20 cellular contexts compared by ENCODE assay signal in the genomic region with DNA sequence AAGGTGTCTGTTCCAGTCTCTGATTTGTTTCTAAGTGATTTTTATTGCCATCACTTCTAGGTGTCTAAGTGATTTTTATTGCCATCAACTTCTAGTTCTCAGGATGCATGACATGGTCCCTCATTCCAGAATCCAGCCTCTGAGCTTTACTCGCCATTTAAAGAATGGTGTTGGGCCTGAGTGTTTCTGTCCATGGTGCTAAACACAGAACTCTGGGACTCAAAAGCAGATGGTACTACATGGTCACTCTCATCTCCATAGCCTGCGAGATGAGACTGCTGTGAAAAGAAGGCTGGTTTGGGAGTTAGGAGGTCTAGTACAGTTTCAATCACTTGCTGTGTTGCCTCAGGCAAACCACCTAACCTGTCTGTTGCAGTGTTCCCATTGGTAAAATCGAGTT.
A peak's percentile ranks its signal among the peaks of the same experiment; 100 is the strongest.
DNase-seq lines count a peak whose midpoint lies in the region; ATAC-seq and TF ChIP-seq lines count a peak whose summit lies in the region.
"Had no signal": no experiment of that assay in that cellular context is flagged by ENCODE, and none has a peak within 500 bp of the region (broad histone marks: within the 10 kb centered on the region; RNA-seq: fewer than 3 reads in every experiment).

No MANE protein-coding gene starts in this region.

- ATAC-seq in SK-N-SH treated with all-trans-retinoic acid at 6 μM for 48 hours = no peak
- ATAC-seq in WTC11 = peak; percentile 64

- H3K36me3 ChIP-seq in SK-N-SH (replicated peaks in 1 of 2; ENCODE audit: control insufficient read depth in 1 of 2, insufficient read depth in 2 of 2, low read length in 1 of 2) = no peaks in the 10 kb centered on the region
- H3K36me3 ChIP-seq: adrenal gland, colonic mucosa, esophagus squamous epithelium had no signal

- no peak overlapping the region for H3K4me3 Mint-ChIP-seq in WTC11
- H3K4me3 Mint-ChIP-seq: CD4-positive, CD25-positive, alpha-beta regulatory T cell; type B pancreatic cell had no signal

- H3K4me2 ChIP-seq in SK-N-SH = no peak overlapping the region

- H3K27me3 ChIP-seq in SK-N-SH (ENCODE audit: insufficient read depth) = no peaks in the 10 kb centered on the region
- H3K27me3 ChIP-seq: adrenal gland, colonic mucosa had no signal

- no peak for DNase-seq in SK-N-SH
- DNase-seq in WTC11 (ENCODE audit: low spot score) = no peak
- peak; percentile 1 for DNase-seq in fibroblast of the aortic adventitia (ENCODE audit: low read depth)
- DNase-seq in renal cortical epithelial cell (ENCODE audit: low read depth) = peak; percentile 25
- DNase-seq in posterior vena cava (ENCODE audit: low spot score) = no peak
- no peak for DNase-seq in KG1 (lab: John Stamatoyannopoulos, UW)
- DNase-seq in AG08395 (ENCODE audit: low spot score) = no peak
- DNase-seq: activated CD4-positive, CD25-positive, alpha-beta regulatory T cell; adrenal gland; CD4-positive, CD25-positive, alpha-beta regulatory T cell; colonic mucosa; DMS79; esophagus squamous epithelium; NCI-H1436; posterior cingulate gyrus; stimulated activated naive CD4-positive, alpha-beta T cell had no signal

- no peak for TF ChIP-seq CTCF in SK-N-SH (IDR thresholded peaks at IDR 0.05)
- no peak for TF ChIP-seq CTCF in WTC11 (IDR thresholded peaks at IDR 0.05)
- no peak for TF ChIP-seq CTCF in fibroblast of the aortic adventitia (IDR thresholded peaks at IDR 0.05; ENCODE audit: insufficient read depth, low read length)

- H3K9me2 ChIP-seq in SK-N-SH = no peaks in the 10 kb centered on the region

- CTCF ChIA-PET in SK-N-SH (lab: Yijun Ruan, JAX) (interaction anchor here (1.0 to 3.2 kb wide), 3 partner anchors 120 to 139 kb away, joined by 3 to 28 read pairs (median 4); no protein-coding TSS in a partner anchor), WTC11 (lab: Charles Lee) (interaction anchor here (0.5 to 1.4 kb wide), 4 partner anchors 43 to 425 kb away, joined by 3 to 24 read pairs (median 3); no protein-coding TSS in a partner anchor)

- peaks cover 8% of the 10 kb centered on the region for H3K4me1 Mint-ChIP-seq in WTC11
- H3K4me1 Mint-ChIP-seq: CD4-positive, CD25-positive, alpha-beta regulatory T cell had no signal

- H3K4me3 ChIP-seq in SK-N-SH (ENCODE audit: low read depth in 2 of 2, low read length in 1 of 2) (no peak overlapping the region), fibroblast of the aortic adventitia (ENCODE audit: low read depth, low read length) (no peak overlapping the region)
- H3K4me3 ChIP-seq: adrenal gland, colonic mucosa, esophagus squamous epithelium had no signal

- no peaks in the 10 kb centered on the region for H3K36me3 Mint-ChIP-seq in WTC11
- H3K36me3 Mint-ChIP-seq: CD4-positive, CD25-positive, alpha-beta regulatory T cell; type B pancreatic cell had no signal

- H3F3A ChIP-seq in SK-N-SH (replicated peaks; ENCODE audit: insufficient read depth) = no peaks in the 10 kb centered on the region

- no peak for TF ChIP-seq RAD21 in SK-N-SH (IDR thresholded peaks at IDR 0.05; ENCODE audit: low read length)

- intact Hi-C loops in posterior vena cava (cut with DNase I) = no loop called here

- H3K27ac ChIP-seq in SK-N-SH (ENCODE audit: low read depth in 2 of 2, low read length in 1 of 2) = no peak overlapping the region
- H3K27ac ChIP-seq: 22Rv1, adrenal gland, colonic mucosa, esophagus squamous epithelium had no signal

- H2AFZ ChIP-seq in SK-N-SH (ENCODE audit: low read depth) = no peak overlapping the region

- POLR2A ChIA-PET in SK-N-SH (lab: Yijun Ruan, JAX) = no interaction called here
- POLR2A ChIA-PET in WTC11 (lab: Charles Lee) = interaction anchor here (1.0 kb wide), 1 partner anchor 119 kb away, joined by 7 read pairs; no protein-coding TSS in a partner anchor

- H3K9ac ChIP-seq in SK-N-SH = no peak overlapping the region

- H3K79me2 ChIP-seq in SK-N-SH (ENCODE audit: insufficient read depth) = no peaks in the 10 kb centered on the region

- H3K4me1 ChIP-seq in SK-N-SH (ENCODE audit: control insufficient read depth in 1 of 2, insufficient read depth in 2 of 2, low read depth in 1 of 2, low read length in 1 of 2) = no peaks in the 10 kb centered on the region; a peak in 1 of 4 replicates
- H3K4me1 ChIP-seq: adrenal gland, colonic mucosa, esophagus squamous epithelium had no signal

- H3K9me3 Mint-ChIP-seq in WTC11 = peaks cover 5% of the 10 kb centered on the region; the same call in 1 of the 2 replicates
- H3K9me3 Mint-ChIP-seq: activated T-helper 2 cell treated with anti-CD3 and anti-CD28 coated beads, Interferon-gamma antibody, Interleukin-2, Interleukin-4, amounts not matched to agents 10 μg/mL and 5 μg/mL and 100 μg/mL, durations not matched to agents 14 hours and 24 hours and 36 hours; type B pancreatic cell had no signal

- H3K27me3 Mint-ChIP-seq in WTC11 (ENCODE audit: low read depth) = no peaks in the 10 kb centered on the region

- no peak for TF ChIP-seq EP300 in SK-N-SH (IDR thresholded peaks at IDR 0.05; ENCODE audit: borderline replicate concordance in 1 of 2, low read depth in 1 of 2, low read length in 1 of 2)

- WGBS in SK-N-SH (ENCODE audit: low lambda C conversion rate) = 19% methylated on average over 3 of the region's 3 CpGs

- no peaks in the 10 kb centered on the region for H3K9me3 ChIP-seq in SK-N-SH
- H3K9me3 ChIP-seq: adrenal gland, colonic mucosa, esophagus squamous epithelium had no signal

- H4K20me1 ChIP-seq in SK-N-SH (ENCODE audit: insufficient read depth) = no peaks in the 10 kb centered on the region

- no peak overlapping the region for H3K27ac Mint-ChIP-seq in WTC11
- H3K27ac Mint-ChIP-seq: activated T-helper 2 cell treated with anti-CD3 and anti-CD28 coated beads, Interferon-gamma antibody, Interleukin-2, Interleukin-4, amounts not matched to agents 10 μg/mL and 5 μg/mL and 100 μg/mL, durations not matched to agents 14 hours and 24 hours and 36 hours; CD4-positive, CD25-positive, alpha-beta regulatory T cell; type B pancreatic cell had no signal

TF ChIP-seq in SK-N-SH, 30 proteins besides CTCF, POLR2A, EP300 and RAD21 (continues in another document):
- TF ChIP-seq ZBTB33 (IDR thresholded peaks at IDR 0.05; ENCODE audit: borderline replicate concordance, low read depth) = no peak

TF ChIP-seq in SK-N-SH treated with all-trans-retinoic acid at 6 μM for 48 hours, 23 proteins besides CTCF, POLR2A, EP300 and RAD21 (continues in another document):
- TF ChIP-seq ISL1 (CRISPR knock-in tag; IDR thresholded peaks at IDR 0.05) (no peak), ZNF565 (CRISPR knock-in tag; conservative IDR thresholded peaks at IDR 0.05; ENCODE audit: low read depth) (no peak), ARNTL (CRISPR knock-in tag; IDR thresholded peaks at IDR 0.05; ENCODE audit: borderline replicate concordance, low read depth) (no peak)
- TF ChIP-seq, protein P1, sequence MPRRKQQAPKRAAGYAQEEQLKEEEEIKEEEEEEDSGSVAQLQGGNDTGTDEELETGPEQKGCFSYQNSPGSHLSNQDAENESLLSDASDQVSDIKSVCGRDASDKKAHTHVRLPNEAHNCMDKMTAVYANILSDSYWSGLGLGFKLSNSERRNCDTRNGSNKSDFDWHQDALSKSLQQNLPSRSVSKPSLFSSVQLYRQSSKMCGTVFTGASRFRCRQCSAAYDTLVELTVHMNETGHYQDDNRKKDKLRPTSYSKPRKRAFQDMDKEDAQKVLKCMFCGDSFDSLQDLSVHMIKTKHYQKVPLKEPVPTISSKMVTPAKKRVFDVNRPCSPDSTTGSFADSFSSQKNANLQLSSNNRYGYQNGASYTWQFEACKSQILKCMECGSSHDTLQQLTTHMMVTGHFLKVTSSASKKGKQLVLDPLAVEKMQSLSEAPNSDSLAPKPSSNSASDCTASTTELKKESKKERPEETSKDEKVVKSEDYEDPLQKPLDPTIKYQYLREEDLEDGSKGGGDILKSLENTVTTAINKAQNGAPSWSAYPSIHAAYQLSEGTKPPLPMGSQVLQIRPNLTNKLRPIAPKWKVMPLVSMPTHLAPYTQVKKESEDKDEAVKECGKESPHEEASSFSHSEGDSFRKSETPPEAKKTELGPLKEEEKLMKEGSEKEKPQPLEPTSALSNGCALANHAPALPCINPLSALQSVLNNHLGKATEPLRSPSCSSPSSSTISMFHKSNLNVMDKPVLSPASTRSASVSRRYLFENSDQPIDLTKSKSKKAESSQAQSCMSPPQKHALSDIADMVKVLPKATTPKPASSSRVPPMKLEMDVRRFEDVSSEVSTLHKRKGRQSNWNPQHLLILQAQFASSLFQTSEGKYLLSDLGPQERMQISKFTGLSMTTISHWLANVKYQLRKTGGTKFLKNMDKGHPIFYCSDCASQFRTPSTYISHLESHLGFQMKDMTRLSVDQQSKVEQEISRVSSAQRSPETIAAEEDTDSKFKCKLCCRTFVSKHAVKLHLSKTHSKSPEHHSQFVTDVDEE (CRISPR knock-in tag; IDR thresholded peaks at IDR 0.05) = no peak

TF ChIP-seq in WTC11, 78 proteins besides CTCF, POLR2A, EP300 and RAD21:
- TF ChIP-seq ZNF219 (CRISPR knock-in tag; IDR thresholded peaks at IDR 0.05; ENCODE audit: borderline replicate concordance) = no peak
- TF ChIP-seq, protein P2, sequence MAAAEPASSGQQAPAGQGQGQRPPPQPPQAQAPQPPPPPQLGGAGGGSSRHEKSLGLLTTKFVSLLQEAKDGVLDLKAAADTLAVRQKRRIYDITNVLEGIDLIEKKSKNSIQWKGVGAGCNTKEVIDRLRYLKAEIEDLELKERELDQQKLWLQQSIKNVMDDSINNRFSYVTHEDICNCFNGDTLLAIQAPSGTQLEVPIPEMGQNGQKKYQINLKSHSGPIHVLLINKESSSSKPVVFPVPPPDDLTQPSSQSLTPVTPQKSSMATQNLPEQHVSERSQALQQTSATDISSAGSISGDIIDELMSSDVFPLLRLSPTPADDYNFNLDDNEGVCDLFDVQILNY (CRISPR knock-in tag; IDR thresholded peaks at IDR 0.05) = no peak
- TF ChIP-seq NR1H2 (CRISPR knock-in tag; IDR thresholded peaks at IDR 0.05) = no peak
- TF ChIP-seq, protein P3, sequence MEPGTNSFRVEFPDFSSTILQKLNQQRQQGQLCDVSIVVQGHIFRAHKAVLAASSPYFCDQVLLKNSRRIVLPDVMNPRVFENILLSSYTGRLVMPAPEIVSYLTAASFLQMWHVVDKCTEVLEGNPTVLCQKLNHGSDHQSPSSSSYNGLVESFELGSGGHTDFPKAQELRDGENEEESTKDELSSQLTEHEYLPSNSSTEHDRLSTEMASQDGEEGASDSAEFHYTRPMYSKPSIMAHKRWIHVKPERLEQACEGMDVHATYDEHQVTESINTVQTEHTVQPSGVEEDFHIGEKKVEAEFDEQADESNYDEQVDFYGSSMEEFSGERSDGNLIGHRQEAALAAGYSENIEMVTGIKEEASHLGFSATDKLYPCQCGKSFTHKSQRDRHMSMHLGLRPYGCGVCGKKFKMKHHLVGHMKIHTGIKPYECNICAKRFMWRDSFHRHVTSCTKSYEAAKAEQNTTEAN (CRISPR knock-in tag; IDR thresholded peaks at IDR 0.05) = no peak

Comparison
In these comparisons a context has a peak if more than half of its experiments do, and no peak if none do; other contexts are left out.
1. DNase-seq: peak in fibroblast of the aortic adventitia (single experiment) and renal cortical epithelial cell (single experiment); none in SK-N-SH (single experiment), WTC11 (single experiment), posterior vena cava (single experiment), KG1 (single experiment) and AG08395 (single experiment).